ENCODE assay signal across 8 cellular contexts in the genomic region with DNA sequence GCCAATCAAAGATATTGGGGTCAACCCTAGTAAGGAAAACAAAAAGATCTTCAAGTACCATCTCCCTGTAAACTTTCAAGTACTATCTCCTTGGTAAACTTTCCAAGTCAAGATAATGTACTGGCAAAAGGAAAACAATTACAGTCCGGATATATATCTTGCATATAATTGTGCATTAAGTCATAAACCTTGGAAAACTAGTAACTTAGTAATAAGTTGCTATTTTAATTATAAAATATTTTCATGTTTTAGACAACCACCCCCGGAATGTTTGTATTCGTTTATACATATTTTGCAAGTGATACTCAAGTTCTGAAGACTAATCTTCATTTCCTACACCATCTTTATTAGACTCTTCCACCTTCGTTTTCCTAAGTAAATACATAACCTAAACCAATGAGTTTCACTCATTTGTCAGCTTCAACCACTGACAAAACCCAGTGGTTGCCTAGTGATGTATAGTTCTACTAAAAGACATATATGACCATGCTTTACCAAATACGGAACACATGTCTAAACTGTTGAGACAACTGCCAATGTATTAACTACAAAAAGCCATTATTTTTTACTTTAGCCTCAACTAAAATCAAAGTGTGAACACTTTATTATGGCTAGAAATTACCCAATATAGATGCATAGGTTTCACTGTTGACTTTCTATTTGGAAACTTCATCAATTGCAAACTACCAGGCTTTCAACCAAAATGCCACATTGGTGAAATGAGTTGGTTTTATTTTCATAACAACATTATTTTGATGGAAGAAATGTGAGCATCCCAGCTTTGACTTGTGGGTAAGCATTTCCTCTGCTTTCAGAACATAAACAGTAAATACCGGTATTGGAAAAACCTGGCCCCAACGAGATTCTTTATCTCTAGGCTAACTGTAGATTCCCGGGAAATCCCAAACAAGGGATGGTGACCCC. TPM values are rescaled to one million over a fixed set of nuclear protein-coding genes. Genes with fewer than 3 reads are reported as not detected.
DNase-seq lines count a peak whose midpoint lies in the region; ATAC-seq and TF ChIP-seq lines count a peak whose summit lies in the region.

No MANE protein-coding gene starts in this region.

- no peaks in the 10 kb centered on the region for H3K9me3 ChIP-seq in Peyer's patch
- no peaks in the 10 kb centered on the region for H3K9me3 ChIP-seq in fibroblast of lung (ENCODE audit: control insufficient read depth, insufficient read depth, low read depth, low read length)

- H3K4me3 ChIP-seq in GM12864 (ENCODE audit: low read depth, low read length) (peak overlapping the region; percentile 85), Peyer's patch (peak overlapping the region; percentile 75 to 96 (median 79)), fibroblast of lung (replicated peaks in 1 of 4; ENCODE audit: control extremely low read depth in 1 of 4, insufficient read depth in 1 of 4, low read depth in 3 of 4, low read length in 4 of 4) (peak overlapping the region; percentile 60 to 73 (median 70))

- H4K20me1 ChIP-seq in fibroblast of lung (ENCODE audit: control insufficient read depth, extremely low read depth, insufficient read depth, low read length) = peaks cover 4% of the 10 kb centered on the region

- no peak for TF ChIP-seq CTCF in GM12864 (IDR thresholded peaks at IDR 0.05; ENCODE audit: low read depth, low read length, missing control alignments)
- TF ChIP-seq CTCF in Peyer's patch (IDR thresholded peaks at IDR 0.05) = no peak
- no peak for TF ChIP-seq CTCF in fibroblast of lung (conservative IDR thresholded peaks at IDR 0.05 in 1 of 2, IDR thresholded peaks at IDR 0.05 in 1 of 2; ENCODE audit: low read depth in 1 of 2, low read length in 2 of 2)

- ATAC-seq in GM21717 (IDR thresholded peaks at IDR 0.05; ENCODE audit: unreplicated experiment) (no peak), HG02840 (IDR thresholded peaks at IDR 0.05; ENCODE audit: low FRiP score, unreplicated experiment) (no peak)

- peak overlapping the region; percentile 72 for H3K9ac ChIP-seq in fibroblast of lung (ENCODE audit: insufficient read depth, low read length)

- DNase-seq in GM12864 (ENCODE audit: low read depth) = no peak
- no peak for DNase-seq in Peyer's patch
- DNase-seq in fibroblast of lung (ENCODE audit: low read depth in 2 of 2) = no peak
- DNase-seq in putamen (ENCODE audit: low spot score) = peak; percentile 7
- DNase-seq in A172 (ENCODE audit: low spot score) = no peak
- DNase-seq in T1000 (lab: John Stamatoyannopoulos, UW) = no peak

- peak overlapping the region; percentile 94 to 98 (median 98) for H3K27ac ChIP-seq in Peyer's patch
- peak overlapping the region; percentile 71 for H3K27ac ChIP-seq in fibroblast of lung (ENCODE audit: insufficient read depth, low read length)

- TF ChIP-seq POLR2A in Peyer's patch (IDR thresholded peaks at IDR 0.05) = no peak

- H3K27me3 ChIP-seq in Peyer's patch (peaks cover 0 to 6% of the 10 kb centered on the region in 2 donors), fibroblast of lung (ENCODE audit: control insufficient read depth, insufficient read depth, low read length) (no peaks in the 10 kb centered on the region)

- H2AFZ ChIP-seq in fibroblast of lung (ENCODE audit: low read length) = peak overlapping the region; percentile 2

- H3K36me3 ChIP-seq in Peyer's patch = no peaks in the 10 kb centered on the region
- H3K36me3 ChIP-seq in fibroblast of lung (ENCODE audit: control insufficient read depth, insufficient read depth, low read length) = no peaks in the 10 kb centered on the region

- H3K4me1 ChIP-seq in Peyer's patch (no peaks in the 10 kb centered on the region), fibroblast of lung (ENCODE audit: control insufficient read depth, extremely low read depth, insufficient read depth, low read length) (peaks cover 2% of the 10 kb centered on the region)

- H3K79me2 ChIP-seq in fibroblast of lung (ENCODE audit: control insufficient read depth, insufficient read depth, low read length) = peaks cover 44% of the 10 kb centered on the region

- peak overlapping the region; percentile 73 for H3K4me2 ChIP-seq in fibroblast of lung (ENCODE audit: extremely low read depth, insufficient read depth, low read length)

RNA-seq across cellular contexts. Expression of gene AKT3, which starts 1.6 kb away (rescaled TPM):
- total RNA-seq in Peyer's patch (10 to 100 TPM in 3 of 4 donors, 1 to 10 TPM in 1; 4.4 to 71.8 (median 15.2) TPM), fibroblast of lung (33.1 and 37.8 TPM in 2 replicates)
- polyA plus RNA-seq in fibroblast of lung = 24.6 and 42.0 TPM in 2 replicates
- polyA plus RNA-seq in fibroblast of lung (2012) = 18.2 and 29.9 TPM in 2 replicates
- 7.2 and 14.8 TPM in 2 replicates for polyA minus RNA-seq in fibroblast of lung (ENCODE audit: low replicate concordance)
- 42.1 and 56.9 TPM in 2 replicates for total RNA-seq in A172 (2014; rRNA removed; shearing (Covaris generic))
